ENCODE assay signal across 27 cellular contexts in the genomic region with DNA sequence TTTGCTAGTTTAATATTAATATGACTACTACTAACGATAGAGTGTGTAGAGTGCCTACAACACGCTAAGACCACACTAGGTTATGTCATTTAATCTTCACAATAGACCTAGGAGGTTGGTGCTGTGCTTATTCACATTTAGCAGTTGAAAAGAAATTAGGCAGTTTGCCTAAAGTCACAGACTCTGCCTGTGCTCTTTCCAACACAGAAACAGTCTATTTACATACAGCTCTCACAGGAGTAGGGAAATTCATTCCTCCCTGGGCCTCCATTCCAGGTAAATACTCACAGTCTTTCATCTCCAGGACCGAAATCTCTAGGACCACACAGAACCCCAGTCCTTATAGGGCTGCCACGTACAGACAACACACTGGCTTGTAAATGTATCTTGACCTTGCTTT.
DNase-seq lines count a peak whose midpoint lies in the region; ATAC-seq, FAIRE-seq and TF ChIP-seq lines count a peak whose summit lies in the region.
"Had no signal": no experiment of that assay in that cellular context is flagged by ENCODE, and none has a peak within 500 bp of the region (broad histone marks: within the 10 kb centered on the region; RNA-seq: fewer than 3 reads in every experiment).

No MANE protein-coding gene starts in this region.

- peaks cover 7% of the 10 kb centered on the region for H3K36me3 Mint-ChIP-seq in osteocyte (ENCODE audit: unreplicated experiment)
- H3K36me3 Mint-ChIP-seq: CD4-positive, CD25-positive, alpha-beta regulatory T cell had no signal

- H3K4me3 Mint-ChIP-seq in osteocyte (ENCODE audit: unreplicated experiment): no peak overlapping the region
- H3K4me3 Mint-ChIP-seq: B cell; CD4-positive, CD25-positive, alpha-beta regulatory T cell had no signal

- no peaks in the 10 kb centered on the region for H3K9me3 Mint-ChIP-seq in osteocyte (ENCODE audit: unreplicated experiment)

- DNase-seq in Panc1 (ENCODE audit: low read depth, low spot score): no peak
- DNase-seq in right lobe of liver: no peak
- DNase-seq in stomach: no peak
- DNase-seq in frontal cortex (ENCODE audit: low spot score in 2 of 2): no peak
- no peak for DNase-seq in osteocyte (ENCODE audit: extremely low spot score, unreplicated experiment)
- DNase-seq in aorta: no peak
- DNase-seq: CD4-positive, CD25-positive, alpha-beta regulatory T cell; DMS153; DND-41; GM23248; H7; KBM-7; MV-4-11; NCI-H1105; NCI-H1436 treated with DMSO at 0.1 percent for 48 hours; NCI-H187 treated with DMSO at 0.1 percent for 48 hours; NCI-H2171 treated with DMSO at 0.1 percent for 48 hours; NCI-H345; NCI-H510A treated with DMSO at 0.1 percent for 48 hours; NCI-H82; Peyer's patch; SIG-M5; SW 1271 had no signal

- FAIRE-seq in frontal cortex (lab: Jason Lieb, UNC): no peak
- FAIRE-seq: HTR-8/SVneo had no signal

- H3K9me3 ChIP-seq in Panc1 (ENCODE audit: control insufficient read depth, insufficient read depth, low read depth, low read length) (no peaks in the 10 kb centered on the region), right lobe of liver (no peaks in the 10 kb centered on the region), stomach (no peaks in the 10 kb centered on the region), aorta (ENCODE audit: control insufficient read depth, low read length) (no peaks in the 10 kb centered on the region)
- H3K9me3 ChIP-seq: Peyer's patch had no signal

- no peak for TF ChIP-seq CTCF in C4-2B (conservative IDR thresholded peaks at IDR 0.05)
- TF ChIP-seq CTCF in Panc1 (IDR thresholded peaks at IDR 0.05): no peak
- TF ChIP-seq CTCF in right lobe of liver (IDR thresholded peaks at IDR 0.05): no peak
- no peak for TF ChIP-seq CTCF in stomach (IDR thresholded peaks at IDR 0.05)
- TF ChIP-seq CTCF in osteocyte (IDR thresholded peaks at IDR 0.05): no peak

- CTCF ChIA-PET in Panc1 (lab: Charles Lee): no interaction called here

- intact Hi-C loops in Panc1 (cut with micrococcal nuclease; ENCODE audit: unreplicated experiment): no loop called here
- intact Hi-C loops in right lobe of liver (cut with DNase I): no loop called here
- intact Hi-C loops in stomach (cut with DNase I; ENCODE audit: low total_unique reads): no loop called here
- intact Hi-C loops in aorta (cut with DNase I): loop anchor here (5.0 to 10.0 kb wide), 2 partner anchors 98 to 316 kb away; no protein-coding TSS in a partner anchor

- H3K27ac ChIP-seq in C4-2B (peak overlapping the region; percentile 23; the same call in 1 of the 2 replicates), Panc1 (ENCODE audit: low read length) (0 out of 2 replicates have a peak overlapping the region, but pooled peaks have one; percentile 41), right lobe of liver (peak overlapping the region in 2 of 3 donors; percentile 63 to 71), stomach (peak overlapping the region in 3 of 5 donors; percentile 16 to 56 (median 32)), aorta (ENCODE audit: low read depth in 1 of 2, low read length in 2 of 2) (no peak overlapping the region)
- H3K27ac ChIP-seq: GM23248, Peyer's patch, SK-N-MC had no signal

- H3K4me1 Mint-ChIP-seq in osteocyte (ENCODE audit: unreplicated experiment): peaks cover 18% of the 10 kb centered on the region
- H3K4me1 Mint-ChIP-seq: CD4-positive, CD25-positive, alpha-beta regulatory T cell had no signal

- 51% methylated on average over 2 of the region's 4 CpGs for WGBS in right lobe of liver (ENCODE audit: insufficient coverage, low coverage, low lambda C conversion rate, missing lambda C conversion rate)
- 25 to 59% (median 33%) methylated on average over 4 of the region's 4 CpGs for WGBS in stomach, 5 donors
- WGBS in aorta, 2 donors: 54 to 60% methylated on average over 4 of the region's 4 CpGs

- no peaks in the 10 kb centered on the region for H3K36me3 ChIP-seq in Panc1 (ENCODE audit: control insufficient read depth, insufficient read depth, low read length)
- no peaks in the 10 kb centered on the region for H3K36me3 ChIP-seq in right lobe of liver
- H3K36me3 ChIP-seq in stomach: no peaks in the 10 kb centered on the region
- no peaks in the 10 kb centered on the region for H3K36me3 ChIP-seq in aorta (ENCODE audit: control insufficient read depth in 1 of 2, insufficient read depth in 2 of 2, low read length in 1 of 2)
- H3K36me3 ChIP-seq: Peyer's patch had no signal

- H3K4me1 ChIP-seq in Panc1 (ENCODE audit: control insufficient read depth, insufficient read depth, low read length): peaks cover 32% of the 10 kb centered on the region
- H3K4me1 ChIP-seq in right lobe of liver: peaks cover 0 to 56% (median 18%) of the 10 kb centered on the region in 4 donors
- peaks cover 0 to 25% (median 9%) of the 10 kb centered on the region in 4 donors for H3K4me1 ChIP-seq in stomach
- peaks cover 0 to 2% of the 10 kb centered on the region in 2 donors for H3K4me1 ChIP-seq in aorta (ENCODE audit: control insufficient read depth in 1 of 2, insufficient read depth in 2 of 2, low read length in 2 of 2)

- H3K4me3 ChIP-seq in Panc1 (ENCODE audit: low read depth in 2 of 2, low read length in 2 of 2) (no peak overlapping the region), right lobe of liver (no peak overlapping the region), stomach (no peak overlapping the region), aorta (ENCODE audit: low read length in 2 of 2) (no peak overlapping the region)
- H3K4me3 ChIP-seq: GM23248, Peyer's patch, SK-N-MC had no signal

- no peak for TF ChIP-seq EP300 in stomach (IDR thresholded peaks at IDR 0.05)

- ATAC-seq in Panc1 (no peak), right lobe of liver (peak in 3 of 4 donors; percentile 3 to 12 (median 6)), aorta (ENCODE audit: low FRiP score) (no peak)

- no peak overlapping the region for H3K27ac Mint-ChIP-seq in osteocyte (ENCODE audit: unreplicated experiment)
- H3K27ac Mint-ChIP-seq: B cell; CD4-positive, CD25-positive, alpha-beta regulatory T cell had no signal

- POLR2A ChIA-PET in Panc1 (lab: Charles Lee): no interaction called here

- in situ Hi-C loops in Panc1 (cut with HindIII; ENCODE audit: low pct_unique_long_range_greater_than_20kb, low sequenced_read_pairs): no loop called here

- no peaks in the 10 kb centered on the region for H3K27me3 Mint-ChIP-seq in osteocyte (ENCODE audit: unreplicated experiment)
- H3K27me3 Mint-ChIP-seq: B cell; CD4-positive, CD25-positive, alpha-beta regulatory T cell had no signal

- TF ChIP-seq POLR2A in right lobe of liver (IDR thresholded peaks at IDR 0.05) (no peak), stomach (IDR thresholded peaks at IDR 0.05) (no peak)

- no TSS peak for BruUV-seq in Panc1 (replicated peaks; lab: Mats Ljungman, UMichigan)

- H3K27me3 ChIP-seq in Panc1 (ENCODE audit: control insufficient read depth, insufficient read depth, low read length) (no peaks in the 10 kb centered on the region), right lobe of liver (no peaks in the 10 kb centered on the region), stomach (no peaks in the 10 kb centered on the region), aorta (ENCODE audit: control insufficient read depth in 1 of 2, insufficient read depth in 2 of 2, low read length in 1 of 2) (no peaks in the 10 kb centered on the region)
- H3K27me3 ChIP-seq: Peyer's patch had no signal

Comparison
In these comparisons a context has a peak if more than half of its experiments do, and no peak if none do; other contexts are left out.
1. H3K27ac ChIP-seq: peak in C4-2B (single experiment), Panc1 (single experiment), right lobe of liver (2 of 3) and stomach (3 of 5); none in aorta (0 of 2).
2. ATAC-seq: peak in right lobe of liver (3 of 4); none in Panc1 (single experiment) and aorta (single experiment).
3. intact Hi-C loops: an anchor here in aorta (5.0 to 10.0 kb wide); none called in Panc1, right lobe of liver and stomach.